10 cellular contexts compared by ENCODE assay signal in the genomic region with DNA sequence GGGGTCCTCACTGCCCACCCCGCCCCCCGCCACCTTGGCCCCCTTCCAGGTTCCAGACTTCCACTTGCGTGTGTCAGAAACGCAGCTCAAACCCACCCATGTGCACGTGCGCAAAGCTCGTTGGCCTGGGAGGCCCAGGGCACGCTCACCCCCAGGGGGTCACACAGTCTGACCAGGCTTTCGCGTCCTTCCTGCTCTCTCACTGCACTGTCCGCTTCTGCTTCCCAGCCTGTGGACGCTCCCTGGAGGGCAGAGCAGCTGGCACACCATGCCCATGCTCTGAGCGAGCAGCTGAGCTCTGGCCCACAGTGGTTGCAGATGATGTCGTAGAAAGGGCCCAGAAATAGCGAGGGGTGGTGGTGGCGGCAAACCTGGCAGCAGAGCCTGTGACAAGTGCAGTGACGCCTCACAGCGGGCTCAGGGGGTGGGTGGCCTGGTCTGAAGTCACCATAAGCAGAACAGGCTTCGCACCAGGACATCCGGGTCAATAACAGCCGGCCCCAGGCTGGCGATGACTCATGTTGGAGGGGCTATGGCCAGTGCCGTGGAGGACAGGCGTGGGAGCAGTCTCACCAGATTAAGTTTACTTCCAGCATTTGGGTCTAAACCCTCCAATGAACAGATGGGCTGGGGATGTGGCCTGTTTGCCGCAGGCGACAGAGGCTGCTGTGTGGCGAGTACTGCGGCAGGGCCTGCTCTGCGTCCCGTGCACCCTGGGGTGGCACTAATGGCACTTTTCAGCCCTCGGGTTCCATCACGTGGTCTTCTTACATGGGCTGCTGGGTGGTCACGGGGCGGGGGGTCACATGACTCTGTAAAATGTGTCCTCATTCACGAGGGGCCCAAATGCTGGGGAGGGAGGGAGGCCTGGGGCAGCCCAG. TPM values are rescaled to one million over a fixed set of nuclear protein-coding genes. Genes with fewer than 3 reads are reported as not detected.
DNase-seq lines count a peak whose midpoint lies in the region; ATAC-seq and TF ChIP-seq lines count a peak whose summit lies in the region.
"Had no signal": no experiment of that assay in that cellular context is flagged by ENCODE, and none has a peak within 500 bp of the region (broad histone marks: within the 10 kb centered on the region; RNA-seq: fewer than 3 reads in every experiment).

No MANE protein-coding gene starts in this region.

- ATAC-seq in Panc1, result peak; percentile 10; the same call in 1 of the 2 replicates
- ATAC-seq in HG03025 (IDR thresholded peaks at IDR 0.05; ENCODE audit: low FRiP score, unreplicated experiment), result no peak

- no peak overlapping the region for H3K27ac ChIP-seq in Panc1 (ENCODE audit: low read length)
- no peak overlapping the region for H3K27ac ChIP-seq in fibroblast of lung (ENCODE audit: insufficient read depth, low read length)
- no peak overlapping the region for H3K27ac ChIP-seq in neural progenitor cell
- H3K27ac ChIP-seq in OCI-LY7 (ENCODE audit: low read depth, low read length, poor library complexity, severe bottlenecking), result no peak overlapping the region
- no peak overlapping the region for H3K27ac ChIP-seq in tibial nerve

- no peak overlapping the region for H3K4me3 ChIP-seq in Panc1 (ENCODE audit: low read depth in 2 of 2, low read length in 2 of 2)
- H3K4me3 ChIP-seq in fibroblast of lung (replicated peaks in 1 of 4; ENCODE audit: control extremely low read depth in 1 of 4, insufficient read depth in 1 of 4, low read depth in 3 of 4, low read length in 4 of 4), result no peak overlapping the region
- no peak overlapping the region for H3K4me3 ChIP-seq in neural progenitor cell
- no peak overlapping the region for H3K4me3 ChIP-seq in OCI-LY7 (ENCODE audit: low read depth, low read length, poor library complexity, severe bottlenecking)
- H3K4me3 ChIP-seq in tibial nerve, result no peak overlapping the region

- BruUV-seq in Panc1 (replicated peaks; lab: Mats Ljungman, UMichigan) (no TSS peak), OCI-LY7 (replicated peaks; lab: Mats Ljungman, UMichigan) (no TSS peak)

- H3K9me3 Mint-ChIP-seq in neural progenitor cell, result no peaks in the 10 kb centered on the region

- no peaks in the 10 kb centered on the region for H4K20me1 ChIP-seq in fibroblast of lung (ENCODE audit: control insufficient read depth, extremely low read depth, insufficient read depth, low read length)
- no peaks in the 10 kb centered on the region for H4K20me1 ChIP-seq in neural progenitor cell (ENCODE audit: low read depth)
- no peaks in the 10 kb centered on the region for H4K20me1 ChIP-seq in OCI-LY7 (ENCODE audit: insufficient read depth, low read length)

- no peaks in the 10 kb centered on the region for H3K4me1 ChIP-seq in Panc1 (ENCODE audit: control insufficient read depth, insufficient read depth, low read length)
- H3K4me1 ChIP-seq in fibroblast of lung (ENCODE audit: control insufficient read depth, extremely low read depth, insufficient read depth, low read length), result peaks cover 11% of the 10 kb centered on the region
- H3K4me1 ChIP-seq in neural progenitor cell, result no peaks in the 10 kb centered on the region
- no peaks in the 10 kb centered on the region for H3K4me1 ChIP-seq in OCI-LY7 (ENCODE audit: insufficient read depth, low read length, poor library complexity, severe bottlenecking)
- peaks cover 0 to 22% (median 0%) of the 10 kb centered on the region in 4 donors for H3K4me1 ChIP-seq in tibial nerve

- in situ Hi-C loops in GM13976 (cut with MboI; ENCODE audit: low sequenced_read_pairs, unreplicated experiment), result no loop called here
- in situ Hi-C loops in Panc1 (cut with HindIII; ENCODE audit: low pct_unique_long_range_greater_than_20kb, low sequenced_read_pairs), result no loop called here

- H3K9ac ChIP-seq in fibroblast of lung (ENCODE audit: insufficient read depth, low read length), result peak overlapping the region; percentile 7
- no peak overlapping the region for H3K9ac ChIP-seq in neural progenitor cell

- TF ChIP-seq POLR2A in tibial nerve (IDR thresholded peaks at IDR 0.05), result no peak

- H3K9me2 ChIP-seq in OCI-LY7 (ENCODE audit: insufficient read depth, low read length), result no peaks in the 10 kb centered on the region

- 55 to 61% methylated on average over 29 to 34 of the region's 35 CpGs for WGBS in tibial nerve, 2 donors

- intact Hi-C loops in Panc1 (cut with micrococcal nuclease; ENCODE audit: unreplicated experiment), result no loop called here
- intact Hi-C loops in OCI-LY7 (cut with micrococcal nuclease; ENCODE audit: unreplicated experiment), result no loop called here

- CTCF ChIA-PET in Panc1 (lab: Charles Lee) (no interaction called here), OCI-LY7 (lab: Charles Lee; ENCODE audit: unreplicated experiment) (no interaction called here)

- DNase-seq in GM13976 (ENCODE audit: low spot score), result peak; percentile 23
- no peak for DNase-seq in Panc1 (ENCODE audit: low read depth, low spot score)
- peak; percentile 28 to 61 for DNase-seq in fibroblast of lung (ENCODE audit: low read depth in 2 of 2)
- no peak for DNase-seq in neural progenitor cell (ENCODE audit: low spot score)
- DNase-seq in OCI-LY7 (ENCODE audit: low spot score), result no peak
- no peak for DNase-seq in stimulated activated CD8-positive, alpha-beta memory T cell treated with anti-CD3 and anti-CD28 coated beads, Interleukin-4, amount 100 ng/mL, for 48 hours
- DNase-seq in tibial nerve (ENCODE audit: low spot score in 2 of 2), result no peak
- DNase-seq: DMS79; stimulated activated CD4-positive, alpha-beta T cell treated with anti-CD3 and anti-CD28 coated beads, Interleukin-12 subunit alpha, Interleukin-12 subunit beta, amount 100 ng/mL, for 4 hours had no signal

- H3K36me3 ChIP-seq in Panc1 (ENCODE audit: control insufficient read depth, insufficient read depth, low read length) (no peaks in the 10 kb centered on the region), fibroblast of lung (ENCODE audit: control insufficient read depth, insufficient read depth, low read length) (no peaks in the 10 kb centered on the region), neural progenitor cell (no peaks in the 10 kb centered on the region), OCI-LY7 (ENCODE audit: insufficient read depth, low read length) (no peaks in the 10 kb centered on the region), tibial nerve (peaks cover 0 to 5% (median 0%) of the 10 kb centered on the region in 3 donors)

- TF ChIP-seq EP300 in tibial nerve (IDR thresholded peaks at IDR 0.05), result no peak

- POLR2A ChIA-PET in Panc1 (lab: Charles Lee) (interaction anchor here (0.6 kb wide), 1 partner anchor 144 kb away, joined by 7 read pairs; a partner anchor contains a TSS), OCI-LY7 (lab: Charles Lee) (interaction anchor here (0.6 kb wide), 1 partner anchor 305 kb away, joined by 3 read pairs; no protein-coding TSS in a partner anchor)

- H3K79me2 ChIP-seq in fibroblast of lung (ENCODE audit: control insufficient read depth, insufficient read depth, low read length) (no peaks in the 10 kb centered on the region), neural progenitor cell (ENCODE audit: low read depth) (no peaks in the 10 kb centered on the region), OCI-LY7 (ENCODE audit: insufficient read depth, low read depth, low read length) (no peaks in the 10 kb centered on the region)

- no peak overlapping the region for H3K4me3 Mint-ChIP-seq in neural progenitor cell

- no peaks in the 10 kb centered on the region for H3K27me3 Mint-ChIP-seq in neural progenitor cell (ENCODE audit: insufficient read depth, low read depth)

- H3K36me3 Mint-ChIP-seq in neural progenitor cell, result no peaks in the 10 kb centered on the region

- no peaks in the 10 kb centered on the region for H3F3A ChIP-seq in neural progenitor cell (ENCODE audit: low read depth)

- no peaks in the 10 kb centered on the region for H3K9me3 ChIP-seq in Panc1 (ENCODE audit: control insufficient read depth, insufficient read depth, low read depth, low read length)
- no peaks in the 10 kb centered on the region for H3K9me3 ChIP-seq in fibroblast of lung (ENCODE audit: control insufficient read depth, insufficient read depth, low read depth, low read length)
- H3K9me3 ChIP-seq in neural progenitor cell (ENCODE audit: low read depth), result no peaks in the 10 kb centered on the region
- no peaks in the 10 kb centered on the region for H3K9me3 ChIP-seq in OCI-LY7 (ENCODE audit: low read length)
- no peaks in the 10 kb centered on the region for H3K9me3 ChIP-seq in tibial nerve

- H3K27me3 ChIP-seq in Panc1 (ENCODE audit: control insufficient read depth, insufficient read depth, low read length) (no peaks in the 10 kb centered on the region), fibroblast of lung (ENCODE audit: control insufficient read depth, insufficient read depth, low read length) (no peaks in the 10 kb centered on the region), neural progenitor cell (no peaks in the 10 kb centered on the region), tibial nerve (peaks cover 0 to 3% of the 10 kb centered on the region in 2 donors)

- H3K4me1 Mint-ChIP-seq in neural progenitor cell, result peaks cover 21% of the 10 kb centered on the region

- H3K4me2 ChIP-seq in fibroblast of lung (ENCODE audit: extremely low read depth, insufficient read depth, low read length) (peak overlapping the region; percentile 13), neural progenitor cell (no peak overlapping the region), OCI-LY7 (ENCODE audit: low read length) (no peak overlapping the region)

- H2AFZ ChIP-seq in fibroblast of lung (ENCODE audit: low read length), result peak overlapping the region; percentile 26
- no peak overlapping the region for H2AFZ ChIP-seq in neural progenitor cell (replicated peaks)
- H2AFZ ChIP-seq in OCI-LY7 (ENCODE audit: low read length), result no peak overlapping the region

- TF ChIP-seq CTCF in GM13976 (IDR thresholded peaks at IDR 0.05; ENCODE audit: borderline replicate concordance, control extremely low read depth, extremely low read depth, insufficient read depth, missing control alignments), result no peak
- no peak for TF ChIP-seq CTCF in Panc1 (IDR thresholded peaks at IDR 0.05)
- no peak for TF ChIP-seq CTCF in fibroblast of lung (conservative IDR thresholded peaks at IDR 0.05 in 1 of 2, IDR thresholded peaks at IDR 0.05 in 1 of 2; ENCODE audit: low read depth in 1 of 2, low read length in 2 of 2)
- no peak for TF ChIP-seq CTCF in neural progenitor cell (IDR thresholded peaks at IDR 0.05)
- no peak for TF ChIP-seq CTCF in OCI-LY7 (conservative IDR thresholded peaks at IDR 0.05; ENCODE audit: low read length)
- no peak for TF ChIP-seq CTCF in tibial nerve (IDR thresholded peaks at IDR 0.05)

- peak overlapping the region; percentile 82 for H3K27ac Mint-ChIP-seq in neural progenitor cell

RNA-seq across cellular contexts. Expression of a gene that starts 49.0 kb away (rescaled TPM):
- total RNA-seq in Panc1 (2021; ENCODE audit: unreplicated experiment), result 3.1 TPM
- 6.3 TPM for polyA plus RNA-seq in Panc1 (2012; ENCODE audit: insufficient read length)
- total RNA-seq in fibroblast of lung, result 1.0 and 1.2 TPM in 2 replicates
- polyA plus RNA-seq in fibroblast of lung, result 0.37 and 0.46 TPM in 2 replicates
- polyA plus RNA-seq in fibroblast of lung (2012), result 0.90 and 1.2 TPM in 2 replicates
- polyA minus RNA-seq in fibroblast of lung (ENCODE audit: low replicate concordance), result 0.86 and 2.8 TPM in 2 replicates
- 4.1 and 9.0 TPM in 2 replicates for total RNA-seq in neural progenitor cell (ENCODE audit: low replicate concordance)
- 8.2 and 10.4 TPM in 2 replicates for total RNA-seq in OCI-LY7 (2014; rRNA removed; shearing (Covaris generic))
- total RNA-seq in OCI-LY7 (2022), result 14.0 and 16.2 TPM in 2 replicates
- total RNA-seq in tibial nerve, result 10 to 100 TPM in 1 of 4 donors, 1 to 10 TPM in 3; 4.8 to 11.2 (median 7.7) TPM

Comparison
In these comparisons a context has a peak if more than half of its experiments do, and no peak if none do; other contexts are left out.
1. DNase-seq: peak in GM13976 (single experiment) and fibroblast of lung (2 of 2); none in Panc1 (single experiment), neural progenitor cell (single experiment), OCI-LY7 (single experiment), stimulated activated CD8-positive, alpha-beta memory T cell treated with anti-CD3 and anti-CD28 coated beads, Interleukin-4, amount 100 ng/mL, for 48 hours (single experiment) and tibial nerve (0 of 2).